ENCODE assay signal across 10 cellular contexts in genomic region chr6:56593801-56594318, GRCh38. TPM values are rescaled to one million over a fixed set of nuclear protein-coding genes. Genes with fewer than 3 reads are reported as not detected.
DNase-seq lines count a peak whose midpoint lies in the region; ATAC-seq and TF ChIP-seq lines count a peak whose summit lies in the region.
"Had no signal": no experiment of that assay in that cellular context is flagged by ENCODE, and none has a peak within 500 bp of the region (broad histone marks: within the 10 kb centered on the region; RNA-seq: fewer than 3 reads in every experiment).

No MANE protein-coding gene starts in this region.

- H3K27me3 Mint-ChIP-seq in memory B cell = no peaks in the 10 kb centered on the region

- no peaks in the 10 kb centered on the region for H3K27me3 ChIP-seq in mammary epithelial cell (ENCODE audit: insufficient read depth, low read length)
- H3K27me3 ChIP-seq in breast epithelium = no peaks in the 10 kb centered on the region

- CTCF ChIA-PET in mammary epithelial cell (lab: Charles Lee; ENCODE audit: low non-redundant PET) = no interaction called here
- CTCF ChIA-PET in OCI-LY7 (lab: Charles Lee; ENCODE audit: unreplicated experiment) = interaction anchor here (1.2 to 1.4 kb wide), 4 partner anchors 23 to 235 kb away, joined by 3 to 5 read pairs (median 4); no protein-coding TSS in a partner anchor

- H3K79me2 ChIP-seq in mammary epithelial cell (ENCODE audit: insufficient read depth, low read length) = no peaks in the 10 kb centered on the region
- H3K79me2 ChIP-seq in OCI-LY7 (ENCODE audit: insufficient read depth, low read depth, low read length) = no peaks in the 10 kb centered on the region

- POLR2A ChIA-PET in OCI-LY7 (lab: Charles Lee) = interaction anchor here (0.7 kb wide), 1 partner anchor 22 kb away, joined by 4 read pairs; no protein-coding TSS in a partner anchor

- no peak for DNase-seq in mammary epithelial cell
- DNase-seq in breast epithelium (ENCODE audit: low spot score in 2 of 2) = no peak
- peak; percentile 65 for DNase-seq in OCI-LY7 (ENCODE audit: low spot score)
- DNase-seq in memory B cell (ENCODE audit: low spot score in 2 of 2) = peak in 1 of 2 donors; percentile 5
- DNase-seq in NCI-H82 treated with DMSO at 0.1 percent for 48 hours (lab: John Stamatoyannopoulos, UW; ENCODE audit: unreplicated experiment) = no peak
- DNase-seq in NCI-H2171 (lab: John Stamatoyannopoulos, UW) = no peak
- DNase-seq in islet precursor cell = no peak
- DNase-seq: DND-41 had no signal

- dilution Hi-C loops in mammary epithelial cell (cut with HindIII; ENCODE audit: low sequenced_read_pairs) = loop anchor here (5.0 kb wide), 1 partner anchor 227 kb away; no protein-coding TSS in a partner anchor

- H3K36me3 ChIP-seq in mammary epithelial cell (ENCODE audit: insufficient read depth, low read length) = peaks cover 53% of the 10 kb centered on the region
- peaks cover 5% of the 10 kb centered on the region for H3K36me3 ChIP-seq in breast epithelium
- H3K36me3 ChIP-seq in OCI-LY7 (ENCODE audit: insufficient read depth, low read length) = no peaks in the 10 kb centered on the region

- H3K27ac ChIP-seq in mammary epithelial cell (ENCODE audit: insufficient read depth, low read depth, low read length) (no peak overlapping the region), breast epithelium (no peak overlapping the region), OCI-LY7 (ENCODE audit: low read depth, low read length, poor library complexity, severe bottlenecking) (peak overlapping the region; percentile 4)
- H3K27ac ChIP-seq: VCaP had no signal

- H3K9ac ChIP-seq in mammary epithelial cell (ENCODE audit: insufficient read depth, low read length) = no peak overlapping the region

- H3K9me3 Mint-ChIP-seq in memory B cell = no peaks in the 10 kb centered on the region

- H3K4me2 ChIP-seq in mammary epithelial cell (ENCODE audit: insufficient read depth, low read depth, low read length) (no peak overlapping the region), OCI-LY7 (ENCODE audit: low read length) (peak overlapping the region; percentile 50)

- H4K20me1 ChIP-seq in mammary epithelial cell (ENCODE audit: insufficient read depth, low read length) (no peaks in the 10 kb centered on the region), OCI-LY7 (ENCODE audit: insufficient read depth, low read length) (no peaks in the 10 kb centered on the region)

- no peaks in the 10 kb centered on the region for H3K9me2 ChIP-seq in OCI-LY7 (ENCODE audit: insufficient read depth, low read length)

- TSS peak; percentile 53 for BruUV-seq in mammary epithelial cell (replicated peaks; lab: Mats Ljungman, UMichigan)
- no TSS peak for BruUV-seq in OCI-LY7 (replicated peaks; lab: Mats Ljungman, UMichigan)

- intact Hi-C loops in mammary epithelial cell (cut with micrococcal nuclease) = loop anchor here (1.0 to 5.0 kb wide), 3 partner anchors 222 to 280 kb away; no protein-coding TSS in a partner anchor
- intact Hi-C loops in breast epithelium (cut with DNase I; ENCODE audit: low total_unique reads) = no loop called here
- intact Hi-C loops in OCI-LY7 (cut with micrococcal nuclease; ENCODE audit: unreplicated experiment) = loop anchor here (1.0 to 10.0 kb wide), 4 partner anchors 42 to 609 kb away; no protein-coding TSS in a partner anchor

- H3K4me3 Mint-ChIP-seq in memory B cell = peak overlapping the region; percentile 48

- H3K9me3 ChIP-seq in mammary epithelial cell (replicated peaks; ENCODE audit: insufficient read depth, low read length) (no peaks in the 10 kb centered on the region), breast epithelium (no peaks in the 10 kb centered on the region), OCI-LY7 (ENCODE audit: low read length) (no peaks in the 10 kb centered on the region)

- H3K4me1 Mint-ChIP-seq in memory B cell = peaks cover 16% of the 10 kb centered on the region

- in situ Hi-C loops in mammary epithelial cell (cut with MboI; ENCODE audit: low sequenced_read_pairs in 2 of 2) = loop anchor here in 1 of 2 donors (10.0 kb wide), 1 partner anchor 239 kb away; no protein-coding TSS in a partner anchor

- H3K27ac Mint-ChIP-seq in memory B cell = no peak overlapping the region

- ATAC-seq in HG02763 (IDR thresholded peaks at IDR 0.05; ENCODE audit: unreplicated experiment) = peak; percentile 95
- peak; percentile 76 for ATAC-seq in memory B cell (ENCODE audit: low read depth)

- H2AFZ ChIP-seq in mammary epithelial cell (ENCODE audit: low read depth, low read length) (no peak overlapping the region), OCI-LY7 (ENCODE audit: low read length) (peak overlapping the region; percentile 50)

- H3K4me1 ChIP-seq in mammary epithelial cell (ENCODE audit: insufficient read depth, low read length) (no peaks in the 10 kb centered on the region), breast epithelium (no peaks in the 10 kb centered on the region), OCI-LY7 (ENCODE audit: insufficient read depth, low read length, poor library complexity, severe bottlenecking) (peaks cover 25% of the 10 kb centered on the region)

- TF ChIP-seq POLR2A in breast epithelium (IDR thresholded peaks at IDR 0.05) = no peak

- H3K36me3 Mint-ChIP-seq in memory B cell = no peaks in the 10 kb centered on the region

- WGBS in mammary epithelial cell (ENCODE audit: low coverage, missing lambda C conversion rate) = 66% methylated on average over 5 of the region's 5 CpGs

- H3K4me3 ChIP-seq in mammary epithelial cell (replicated peaks in 1 of 3; ENCODE audit: insufficient read depth in 1 of 3, low read depth in 2 of 3, low read length in 3 of 3) (no peak overlapping the region), breast epithelium (no peak overlapping the region), OCI-LY7 (ENCODE audit: low read depth, low read length, poor library complexity, severe bottlenecking) (no peak overlapping the region)

- TF ChIP-seq CTCF in mammary epithelial cell (conservative IDR thresholded peaks at IDR 0.05 in 1 of 2, IDR thresholded peaks at IDR 0.05 in 1 of 2; ENCODE audit: extremely low read depth in 1 of 2, insufficient read depth in 1 of 2, low read depth in 1 of 2, low read length in 2 of 2) = no peak
- TF ChIP-seq CTCF in breast epithelium (IDR thresholded peaks at IDR 0.05) = no peak
- TF ChIP-seq CTCF in OCI-LY7 (conservative IDR thresholded peaks at IDR 0.05; ENCODE audit: low read length) = no peak

RNA-seq across cellular contexts. Expression of gene DST, which starts 48.8 kb away (rescaled TPM):
- total RNA-seq in mammary epithelial cell = 1,000 to 10,000 TPM in 1 of 2 donors, 100 to 1,000 TPM in 1; 535 to 1,158 TPM
- 120 TPM for polyA plus RNA-seq in mammary epithelial cell
- 464 TPM for polyA minus RNA-seq in mammary epithelial cell
- 1,000 to 10,000 TPM in 1 of 3 donors, 100 to 1,000 TPM in 2; 272 to 1,354 (median 700) TPM for total RNA-seq in breast epithelium
- 5.0 and 8.4 TPM in 2 replicates for total RNA-seq in OCI-LY7 (2014; rRNA removed; shearing (Covaris generic))
- total RNA-seq in OCI-LY7 (2022) = 19.4 and 19.6 TPM in 2 replicates

Comparison
In these comparisons a context has a peak if more than half of its experiments do, and no peak if none do; other contexts are left out.
1. RNA of gene DST, which starts 48.8 kb away (total RNA-seq): 535 to 1,158 TPM in mammary epithelial cell and 272 to 1,354 TPM in breast epithelium; 5.0 to 19.6 TPM in OCI-LY7; every median in the first group is over 10 times any median in the second.